In genomic region chr14:24093901-24094838, GRCh38 we compare ENCODE assay signal across 1 cellular context.
TF ChIP-seq lines count a peak whose summit lies in the region.

Gene PCK2 (plus strand): TSS chr14:24094311. CDS start chr14:24094406, 95 bp downstream.

TF ChIP-seq in HepG2, 621 proteins besides CTCF, POLR2A, EP300 and RAD21 (continued from another document and continues in another):
- TF ChIP-seq HMGXB4 (CRISPR knock-in tag; IDR thresholded peaks at IDR 0.05; ENCODE audit: borderline replicate concordance in 1 of 2, low read depth in 1 of 2) (peak; percentile 92 to 98; a peak in 3 of 4 replicates), MATR3 (CRISPR knock-in tag; IDR thresholded peaks at IDR 0.05) (peak; percentile 98), ZNF281 (CRISPR knock-in tag; IDR thresholded peaks at IDR 0.05; ENCODE audit: borderline replicate concordance) (peak; percentile 91), ZNF30 (CRISPR knock-in tag; IDR thresholded peaks at IDR 0.05) (no peak), SETDB1 (CRISPR knock-in tag; IDR thresholded peaks at IDR 0.05; ENCODE audit: borderline replicate concordance) (no peak), KIAA2018 (CRISPR knock-in tag; IDR thresholded peaks at IDR 0.05; ENCODE audit: borderline replicate concordance) (peak; percentile 5), HMG20B (CRISPR knock-in tag; conservative IDR thresholded peaks at IDR 0.05) (peak; percentile 53; the same call in 1 of the 2 replicates), KDM2A (CRISPR knock-in tag; IDR thresholded peaks at IDR 0.05; ENCODE audit: borderline replicate concordance, low read depth) (peak; percentile 98), JUND (CRISPR knock-in tag; IDR thresholded peaks at IDR 0.05) (no peak), PRDM4 (CRISPR knock-in tag; IDR thresholded peaks at IDR 0.05; ENCODE audit: borderline replicate concordance) (peak; percentile 81; the same call in 1 of the 2 replicates), NR2C2 (CRISPR knock-in tag; IDR thresholded peaks at IDR 0.05; ENCODE audit: borderline replicate concordance) (peak; percentile 63; the same call in 1 of the 2 replicates), ZBED4 (CRISPR knock-in tag; IDR thresholded peaks at IDR 0.05; ENCODE audit: borderline replicate concordance) (peak; percentile 86), ZNF350 (CRISPR knock-in tag; IDR thresholded peaks at IDR 0.05; ENCODE audit: borderline replicate concordance, low read depth) (peak; percentile 98), ZNF883 (CRISPR knock-in tag; IDR thresholded peaks at IDR 0.05; ENCODE audit: not compliant biosample characterization) (peak; percentile 99), MEF2D (CRISPR knock-in tag; IDR thresholded peaks at IDR 0.05) (peak; percentile 87), WIZ (CRISPR knock-in tag; IDR thresholded peaks at IDR 0.05) (peak; percentile 98), ZNF354B (CRISPR knock-in tag; IDR thresholded peaks at IDR 0.05) (0 out of 2 replicates have a peak, but pooled peaks have one; percentile 75), ZFP36L1 (CRISPR knock-in tag; IDR thresholded peaks at IDR 0.05) (no peak), SMARCE1 (IDR thresholded peaks at IDR 0.05; ENCODE audit: borderline replicate concordance) (no peak), RERE (CRISPR knock-in tag; IDR thresholded peaks at IDR 0.05; ENCODE audit: low read depth) (peak; percentile 84), ZNF326 (CRISPR knock-in tag; IDR thresholded peaks at IDR 0.05; ENCODE audit: borderline replicate concordance) (0 out of 2 replicates have a peak, but pooled peaks have one; percentile 62), ZBTB46 (CRISPR knock-in tag; IDR thresholded peaks at IDR 0.05; ENCODE audit: borderline replicate concordance) (no peak), ZNF230 (CRISPR knock-in tag; IDR thresholded peaks at IDR 0.05) (peak; percentile 79)
